ENCODE assay signal across 8 cellular contexts in the genomic region with DNA sequence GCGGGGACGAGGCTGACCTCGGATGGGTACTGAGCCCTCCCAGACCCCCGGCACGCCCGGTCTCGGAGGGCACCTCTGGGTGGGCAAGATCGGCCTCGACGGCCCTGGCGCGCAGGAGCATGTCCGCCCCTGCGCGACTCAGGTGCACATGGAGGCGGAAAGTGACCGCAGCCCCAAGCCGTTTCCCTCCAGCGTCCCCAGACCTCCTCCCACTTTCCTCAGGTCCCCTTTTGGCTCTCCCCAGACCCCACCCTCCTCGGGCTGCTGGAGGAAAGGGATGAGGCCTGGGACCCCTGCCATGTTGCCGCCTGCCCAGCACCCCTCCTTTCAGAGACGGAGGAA. TPM values are rescaled to one million over a fixed set of nuclear protein-coding genes. Genes with fewer than 3 reads are reported as not detected.
DNase-seq lines count a peak whose midpoint lies in the region; ATAC-seq, FAIRE-seq and TF ChIP-seq lines count a peak whose summit lies in the region.

No MANE protein-coding gene starts in this region.

- no peak for TF ChIP-seq CTCF in CD4-positive, alpha-beta T cell (IDR thresholded peaks at IDR 0.05)
- TF ChIP-seq CTCF in RWPE1 (conservative IDR thresholded peaks at IDR 0.05; ENCODE audit: low read depth) (no peak), esophagus muscularis mucosa (IDR thresholded peaks at IDR 0.05) (no peak), psoas muscle (IDR thresholded peaks at IDR 0.05) (no peak), D721Med (IDR thresholded peaks at IDR 0.05; ENCODE audit: insufficient read depth, missing control alignments) (no peak)

- intact Hi-C loops in CD4-positive, alpha-beta T cell (cut with DNase I, micrococcal nuclease) = no loop called here
- intact Hi-C loops in esophagus muscularis mucosa (cut with DNase I) = no loop called here
- intact Hi-C loops in psoas muscle (cut with DNase I) = loop anchor here in 1 of 2 donors (10.0 kb wide), 1 partner anchor 135 kb away; no protein-coding TSS in a partner anchor

- TF ChIP-seq EP300 in esophagus muscularis mucosa (IDR thresholded peaks at IDR 0.05) = no peak

- WGBS in esophagus muscularis mucosa = 11% methylated on average over 20 of the region's 22 CpGs
- WGBS in psoas muscle, 3 donors = 27 to 31% (median 30%) methylated on average over 22 of the region's 22 CpGs

- POLR2A ChIA-PET in CD4-positive, alpha-beta T cell (lab: Charles Lee) = interaction anchor here (2.1 to 4.4 kb wide), 3 partner anchors 10 to 34 kb away, joined by 9 to 36 read pairs (median 22); partner anchors contain the start of gene RPL19
- POLR2A ChIA-PET in RWPE1 (lab: Yijun Ruan, JAX; ENCODE audit: low non-redundant PET) = no interaction called here

- H3K27ac ChIP-seq in CD4-positive, alpha-beta T cell (ENCODE audit: low read depth, low read length) = no peak overlapping the region
- H3K27ac ChIP-seq in RWPE1 = peak overlapping the region; percentile 60
- H3K27ac ChIP-seq in esophagus muscularis mucosa (replicated peaks in 1 of 4) = peak overlapping the region in 3 of 4 donors; percentile 57 to 73 (median 63)
- peak overlapping the region; percentile 80 for H3K27ac ChIP-seq in psoas muscle

- peak overlapping the region; percentile 50 for H3K4me3 Mint-ChIP-seq in CD4-positive, alpha-beta T cell

- H3K27ac Mint-ChIP-seq in CD4-positive, alpha-beta T cell = peak overlapping the region; percentile 42

- CTCF ChIA-PET in CD4-positive, alpha-beta T cell (lab: Charles Lee) = interaction anchor here (1.0 to 6.4 kb wide), 5 partner anchors 22 to 45 kb away, joined by 3 to 122 read pairs (median 3); no protein-coding TSS in a partner anchor
- CTCF ChIA-PET in RWPE1 (lab: Yijun Ruan, JAX) = interaction anchor here (0.5 to 5.0 kb wide), 4 partner anchors 26 to 351 kb away, joined by 3 to 145 read pairs (median 5); no protein-coding TSS in a partner anchor

- DNase-seq in CD4-positive, alpha-beta T cell = no peak
- no peak for DNase-seq in RWPE1 (ENCODE audit: low spot score)
- DNase-seq in esophagus muscularis mucosa (ENCODE audit: extremely low spot score) = no peak
- DNase-seq in psoas muscle = no peak
- no peak for DNase-seq in D721Med (ENCODE audit: insufficient read length, low spot score)
- DNase-seq in NCI-H69 (lab: John Stamatoyannopoulos, UW) = no peak
- no peak for DNase-seq in NCI-H1105 (lab: John Stamatoyannopoulos, UW)

- peaks cover 3% of the 10 kb centered on the region for H3K36me3 Mint-ChIP-seq in CD4-positive, alpha-beta T cell (ENCODE audit: low read depth)

- no peaks in the 10 kb centered on the region for H3K27me3 ChIP-seq in CD4-positive, alpha-beta T cell (ENCODE audit: control insufficient read depth, insufficient read depth, low read length)
- H3K27me3 ChIP-seq in esophagus muscularis mucosa (peaks cover 0 to 7% (median 0%) of the 10 kb centered on the region in 4 donors), psoas muscle (ENCODE audit: insufficient read depth in 3 of 3, low read length in 2 of 3) (no peaks in the 10 kb centered on the region)

- peaks cover 29% of the 10 kb centered on the region for H3K4me1 Mint-ChIP-seq in CD4-positive, alpha-beta T cell (ENCODE audit: low read depth)

- H3K36me3 ChIP-seq in esophagus muscularis mucosa (peaks cover 0 to 3% (median 2%) of the 10 kb centered on the region in 4 donors), psoas muscle (ENCODE audit: insufficient read depth in 1 of 2, low read depth in 1 of 2) (peaks cover 1 to 3% of the 10 kb centered on the region in 2 donors)

- FAIRE-seq in D721Med (lab: Jason Lieb, UNC) = no peak

- no peaks in the 10 kb centered on the region for H3K9me3 Mint-ChIP-seq in CD4-positive, alpha-beta T cell

- H3K4me1 ChIP-seq in esophagus muscularis mucosa (peaks cover 14 to 34% (median 27%) of the 10 kb centered on the region in 4 donors), psoas muscle (peaks cover 21% of the 10 kb centered on the region)

- ATAC-seq in CD4-positive, alpha-beta T cell (ENCODE audit: poor library complexity) = no peak
- peak in 1 of 4 donors; percentile 5 for ATAC-seq in psoas muscle
- ATAC-seq in HG03097 (IDR thresholded peaks at IDR 0.05; ENCODE audit: low FRiP score, unreplicated experiment) = no peak

- H3K27me3 Mint-ChIP-seq in CD4-positive, alpha-beta T cell = peaks cover 4% of the 10 kb centered on the region

- H3K4me3 ChIP-seq in esophagus muscularis mucosa (peak overlapping the region; percentile 48 to 58 (median 58)), psoas muscle (peak overlapping the region; percentile 65)

- no peaks in the 10 kb centered on the region for H3K9me3 ChIP-seq in CD4-positive, alpha-beta T cell (ENCODE audit: control insufficient read depth, low read length)
- H3K9me3 ChIP-seq in esophagus muscularis mucosa = no peaks in the 10 kb centered on the region
- no peaks in the 10 kb centered on the region for H3K9me3 ChIP-seq in psoas muscle

- no peak for TF ChIP-seq POLR2A in esophagus muscularis mucosa (IDR thresholded peaks at IDR 0.05; ENCODE audit: low read depth)

RNA-seq across cellular contexts. Expression of gene RPL19, which starts 10.0 kb away (rescaled TPM):
- 1,000 to 10,000 TPM; 3,527 to 3,670 TPM for total RNA-seq in CD4-positive, alpha-beta T cell
- 1,000 to 10,000 TPM; 1,760 to 2,905 (median 2,361) TPM for total RNA-seq in esophagus muscularis mucosa
- total RNA-seq in psoas muscle = 1,000 to 10,000 TPM; 1,146 to 1,520 (median 1,371) TPM
- polyA plus RNA-seq in psoas muscle = 1,000 to 10,000 TPM; 2,244 to 3,039 (median 2,565) TPM

RNA-seq across cellular contexts. Expression of gene CACNB1, which starts 12.6 kb away (rescaled TPM):
- total RNA-seq in CD4-positive, alpha-beta T cell = 10 to 100 TPM; 14.9 to 15.5 TPM
- 1 to 10 TPM; 3.1 to 8.0 (median 5.4) TPM for total RNA-seq in esophagus muscularis mucosa
- total RNA-seq in psoas muscle = 100 to 1,000 TPM; 209 to 274 (median 226) TPM
- polyA plus RNA-seq in psoas muscle = 100 to 1,000 TPM in 2 of 3 donors, 10 to 100 TPM in 1; 88.2 to 196 (median 149) TPM

RNA-seq across cellular contexts. Expression of gene STAC2, which starts 15.7 kb away (rescaled TPM):
- not detected for total RNA-seq in CD4-positive, alpha-beta T cell
- under 1 TPM in 2 of 4 donors, not detected in 2; 0.17 to 0.29 TPM for total RNA-seq in esophagus muscularis mucosa
- total RNA-seq in psoas muscle = 1 to 10 TPM in 1 of 4 donors, under 1 TPM in 2, not detected in 1; 0.07 to 1.2 (median 0.38) TPM
- under 1 TPM; 0.13 to 0.35 (median 0.29) TPM for polyA plus RNA-seq in psoas muscle

RNA-seq across cellular contexts. Expression of gene ARL5C, which starts 44.1 kb away (rescaled TPM):
- total RNA-seq in CD4-positive, alpha-beta T cell = not detected
- 1 to 10 TPM in 1 of 4 donors, not detected in 3; 1.7 TPM for total RNA-seq in esophagus muscularis mucosa
- 1 to 10 TPM in 1 of 4 donors, under 1 TPM in 2, not detected in 1; 0.15 to 1.0 (median 0.15) TPM for total RNA-seq in psoas muscle
- polyA plus RNA-seq in psoas muscle = not detected

RNA-seq across cellular contexts. Expression of gene PLXDC1, which starts 58.6 kb away (rescaled TPM):
- 10 to 100 TPM; 66.7 to 67.6 TPM for total RNA-seq in CD4-positive, alpha-beta T cell
- total RNA-seq in esophagus muscularis mucosa = 10 to 100 TPM in 2 of 4 donors, 1 to 10 TPM in 2; 7.5 to 17.0 (median 11.0) TPM
- total RNA-seq in psoas muscle = 1 to 10 TPM; 2.3 to 9.2 (median 2.7) TPM
- 1 to 10 TPM; 2.7 to 3.9 (median 3.3) TPM for polyA plus RNA-seq in psoas muscle

Comparison
In these comparisons a context has a peak if more than half of its experiments do, and no peak if none do; other contexts are left out.
1. RNA of gene CACNB1, which starts 12.6 kb away (total RNA-seq): 209 to 274 TPM in psoas muscle; 14.9 to 15.5 TPM in CD4-positive, alpha-beta T cell and 3.1 to 8.0 TPM in esophagus muscularis mucosa; every median in the first group is over 10 times any median in the second.